In genomic region chr5:65468633-65469032, GRCh38 we compare ENCODE assay signal across 22 cellular contexts.
"Had no signal": no experiment of that assay in that cellular context is flagged by ENCODE, and none has a peak within 500 bp of the region (broad histone marks: within the 10 kb centered on the region; RNA-seq: fewer than 3 reads in every experiment).

No MANE protein-coding gene starts in this region.

- H3K36me3 ChIP-seq: heart right ventricle, prostate gland, thoracic aorta, upper lobe of left lung, WERI-Rb-1 had no signal

- DNase-seq: activated CD4-positive, alpha-beta T cell treated with anti-CD3 and anti-CD28 coated beads for 1 hour; activated CD4-positive, alpha-beta T cell treated with anti-CD3 and anti-CD28 coated beads, Interleukin-2, amount 50 U/mL, for 48 hours; activated gamma-delta T cell treated with Interleukin-2 at 50 U/mL for 16 hours; amniotic stem cell; body of pancreas; dorsolateral prefrontal cortex; endodermal cell; erythroblast; heart right ventricle; left ventricle myocardium superior; naive B cell; stimulated activated CD4-positive, alpha-beta T cell treated with anti-CD3 and anti-CD28 coated beads, Interleukin-4, amount 100 ng/mL, for 24 hours; T-helper 17 cell; upper lobe of left lung; WERI-Rb-1 had no signal

- H3K27ac Mint-ChIP-seq: activated naive CD8-positive, alpha-beta T cell; activated T-helper 1 cell treated with anti-CD3 and anti-CD28 coated beads, Interleukin-12 subunit alpha, Interleukin-12 subunit beta, Interleukin-2, Interleukin-4 antibody, amounts not matched to agents 30 ng/mL and 10 ng/mL and 1 ng/mL, durations not matched to agents 14 hours and 24 hours and 36 hours; endodermal cell; naive B cell; stimulated activated effector memory CD8-positive, alpha-beta T cell treated with anti-CD3 and anti-CD28 coated beads, Interleukin-12 subunit alpha, Interleukin-12 subunit beta, amount 100 ng/mL, for 72 hours; T-helper 17 cell had no signal

- H3K4me1 ChIP-seq: body of pancreas, heart right ventricle, prostate gland, upper lobe of left lung had no signal

- H3K27ac ChIP-seq: body of pancreas, dorsolateral prefrontal cortex, heart right ventricle, prostate gland, thoracic aorta, upper lobe of left lung, WERI-Rb-1 had no signal

- ATAC-seq: body of pancreas; heart right ventricle; left ventricle myocardium superior; sciatic nerve; stimulated activated effector memory CD8-positive, alpha-beta T cell treated with anti-CD3 and anti-CD28 coated beads, Interleukin-12 subunit alpha, Interleukin-12 subunit beta, amount 100 ng/mL, for 72 hours; T-helper 17 cell had no signal

- H3K4me3 Mint-ChIP-seq: activated naive CD8-positive, alpha-beta T cell; activated T-helper 1 cell treated with anti-CD3 and anti-CD28 coated beads, Interleukin-12 subunit alpha, Interleukin-12 subunit beta, Interleukin-2, Interleukin-4 antibody, amounts not matched to agents 30 ng/mL and 10 ng/mL and 1 ng/mL, durations not matched to agents 14 hours and 24 hours and 36 hours; endodermal cell; naive B cell; neural crest cell; stimulated activated effector memory CD8-positive, alpha-beta T cell treated with anti-CD3 and anti-CD28 coated beads, Interleukin-12 subunit alpha, Interleukin-12 subunit beta, amount 100 ng/mL, for 72 hours; T-helper 17 cell had no signal

- H3K9me3 Mint-ChIP-seq: activated T-helper 1 cell treated with anti-CD3 and anti-CD28 coated beads, Interleukin-12 subunit alpha, Interleukin-12 subunit beta, Interleukin-2, Interleukin-4 antibody, amounts not matched to agents 30 ng/mL and 10 ng/mL and 1 ng/mL, durations not matched to agents 14 hours and 24 hours and 36 hours; endodermal cell; naive B cell; neural crest cell; stimulated activated effector memory CD8-positive, alpha-beta T cell treated with anti-CD3 and anti-CD28 coated beads, Interleukin-12 subunit alpha, Interleukin-12 subunit beta, amount 100 ng/mL, for 72 hours had no signal

- H3K36me3 Mint-ChIP-seq: activated naive CD8-positive, alpha-beta T cell; naive B cell; stimulated activated effector memory CD8-positive, alpha-beta T cell treated with anti-CD3 and anti-CD28 coated beads, Interleukin-12 subunit alpha, Interleukin-12 subunit beta, amount 100 ng/mL, for 72 hours had no signal

- H3K27me3 Mint-ChIP-seq: activated naive CD8-positive, alpha-beta T cell; naive B cell had no signal

- H3K9me3 ChIP-seq: body of pancreas, heart right ventricle, prostate gland, thoracic aorta, upper lobe of left lung had no signal

- H3K27me3 ChIP-seq: body of pancreas, dorsolateral prefrontal cortex, heart right ventricle, upper lobe of left lung had no signal

- H3K4me3 ChIP-seq: body of pancreas, dorsolateral prefrontal cortex, heart right ventricle, prostate gland, thoracic aorta, upper lobe of left lung had no signal

- H3K4me1 Mint-ChIP-seq: endodermal cell; naive B cell; neural crest cell; stimulated activated effector memory CD8-positive, alpha-beta T cell treated with anti-CD3 and anti-CD28 coated beads, Interleukin-12 subunit alpha, Interleukin-12 subunit beta, amount 100 ng/mL, for 72 hours; T-helper 17 cell had no signal
